8 cellular contexts compared by ENCODE assay signal in genomic region chr11:90476442-90477007, GRCh38.
A peak's percentile ranks its signal among the peaks of the same experiment; 100 is the strongest.
DNase-seq lines count a peak whose midpoint lies in the region; ATAC-seq and TF ChIP-seq lines count a peak whose summit lies in the region.

No MANE protein-coding gene starts in this region.

- no peaks in the 10 kb centered on the region for H3K27me3 ChIP-seq in suprapubic skin
- no peaks in the 10 kb centered on the region for H3K27me3 ChIP-seq in sigmoid colon

- TF ChIP-seq CTCF in suprapubic skin (IDR thresholded peaks at IDR 0.05) (peak in 1 of 2 donors; percentile 29), sigmoid colon (IDR thresholded peaks at IDR 0.05) (no peak)

- H3K9me3 ChIP-seq in suprapubic skin (no peaks in the 10 kb centered on the region), sigmoid colon (no peaks in the 10 kb centered on the region)

- DNase-seq in ELR (ENCODE audit: low read depth) (peak; percentile 19), MV-4-11 (lab: John Stamatoyannopoulos, UW) (peak; percentile 68), islet precursor cell (peak; percentile 54), suprapubic skin (ENCODE audit: low spot score in 2 of 2) (no peak), sigmoid colon (no peak)
- peak; percentile 13 for DNase-seq in activated CD4-positive, alpha-beta T cell treated with anti-CD3 and anti-CD28 coated beads, Interleukin-2, amount 50 U/mL, for 1 hour
- DNase-seq in stimulated activated naive CD4-positive, alpha-beta T cell (lab: John Stamatoyannopoulos, UW) = no peak

- H3K36me3 ChIP-seq in suprapubic skin (no peaks in the 10 kb centered on the region), sigmoid colon (no peaks in the 10 kb centered on the region)

- ATAC-seq in GM19467 (IDR thresholded peaks at IDR 0.05; ENCODE audit: unreplicated experiment) = peak; percentile 77

- intact Hi-C loops in sigmoid colon (cut with DNase I) = no loop called here

- no peak overlapping the region for H3K27ac ChIP-seq in suprapubic skin
- H3K27ac ChIP-seq in sigmoid colon = no peak overlapping the region

- 37% methylated on average over 2 of the region's 2 CpGs for WGBS in suprapubic skin
- WGBS in sigmoid colon, 2 donors = 44 to 52% methylated on average over 2 of the region's 2 CpGs

- H3K4me1 ChIP-seq in suprapubic skin (no peaks in the 10 kb centered on the region), sigmoid colon (no peaks in the 10 kb centered on the region)

- TF ChIP-seq EP300 in suprapubic skin (IDR thresholded peaks at IDR 0.05) (no peak), sigmoid colon (IDR thresholded peaks at IDR 0.05) (no peak)

- H3K4me3 ChIP-seq in suprapubic skin (no peak overlapping the region), sigmoid colon (no peak overlapping the region)

- TF ChIP-seq POLR2A in suprapubic skin (IDR thresholded peaks at IDR 0.05) (no peak), sigmoid colon (IDR thresholded peaks at IDR 0.05) (no peak)

Comparison
In these comparisons a context has a peak if more than half of its experiments do, and no peak if none do; other contexts are left out.
1. DNase-seq: peak in ELR (single experiment), MV-4-11 (single experiment), activated CD4-positive, alpha-beta T cell treated with anti-CD3 and anti-CD28 coated beads, Interleukin-2, amount 50 U/mL, for 1 hour (single experiment) and islet precursor cell (single experiment); none in stimulated activated naive CD4-positive, alpha-beta T cell (0 of 6), suprapubic skin (0 of 2) and sigmoid colon (single experiment).